8 cellular contexts compared by ENCODE assay signal in genomic region chr1:227563319-227564201, GRCh38. TPM values are rescaled to one million over a fixed set of nuclear protein-coding genes. Genes with fewer than 3 reads are reported as not detected.
DNase-seq lines count a peak whose midpoint lies in the region; ATAC-seq and TF ChIP-seq lines count a peak whose summit lies in the region.

Gene ZNF678 (plus strand): TSS chr1:227563556. CDS start chr1:227650992, 87,436 bp downstream.

- H3K4me3 ChIP-seq in testis: peak within 1 kb of the TSS; percentile 71 to 76

- H3K4me1 Mint-ChIP-seq in activated naive CD8-positive, alpha-beta T cell (ENCODE audit: low read depth): peaks cover 37% of the 10 kb centered on the region
- H3K4me1 Mint-ChIP-seq in glutamatergic neuron (ENCODE audit: low read depth, unreplicated experiment): peaks cover 1% of the 10 kb centered on the region

- H3K9me3 ChIP-seq in testis: no peaks in the 10 kb centered on the region

- no peaks in the 10 kb centered on the region for H3K36me3 ChIP-seq in testis (ENCODE audit: low read depth, missing control alignments)

- H3K36me3 Mint-ChIP-seq in activated naive CD8-positive, alpha-beta T cell: peaks cover 7% of the 10 kb centered on the region
- H3K36me3 Mint-ChIP-seq in glutamatergic neuron (ENCODE audit: unreplicated experiment): peaks cover 7% of the 10 kb centered on the region

- peaks cover 6% of the 10 kb centered on the region for H3K4me1 ChIP-seq in testis

- no peak for TF ChIP-seq POLR2A in testis (IDR thresholded peaks at IDR 0.05)

- peaks cover 16% of the 10 kb centered on the region for H3K27me3 Mint-ChIP-seq in activated naive CD8-positive, alpha-beta T cell
- peaks cover 8% of the 10 kb centered on the region for H3K27me3 Mint-ChIP-seq in glutamatergic neuron (ENCODE audit: unreplicated experiment)

- peak; percentile 98 for DNase-seq in GM10266 (ENCODE audit: extremely low spot score)
- DNase-seq in NCI-H1092 treated with DMSO at 0.1 percent for 48 hours (lab: John Stamatoyannopoulos, UW): peak; percentile 98
- peak; percentile 93 for DNase-seq in glutamatergic neuron
- peak; percentile 83 for DNase-seq in omental fat pad (ENCODE audit: low spot score)
- DNase-seq in testis: peak; percentile 98

- ATAC-seq in HG02623 (IDR thresholded peaks at IDR 0.05; ENCODE audit: unreplicated experiment): peak; percentile 91
- peak; percentile 97 for ATAC-seq in SK-N-SH treated with all-trans-retinoic acid at 6 μM for 48 hours
- ATAC-seq in omental fat pad (ENCODE audit: low FRiP score): peak; percentile 94

- peak within 1 kb of the TSS; percentile 80 to 85 for H3K27ac ChIP-seq in testis

- intact Hi-C loops in testis (cut with DNase I; ENCODE audit: low total_unique reads): no loop called here

- H3K9me3 Mint-ChIP-seq in activated naive CD8-positive, alpha-beta T cell (ENCODE audit: low read depth): no peaks in the 10 kb centered on the region
- H3K9me3 Mint-ChIP-seq in glutamatergic neuron (ENCODE audit: unreplicated experiment): peaks cover 5% of the 10 kb centered on the region

- WGBS in testis, 2 donors: 0 to 2% methylated on average over 13 to 39 of the region's 39 CpGs

- H3K4me3 Mint-ChIP-seq in activated naive CD8-positive, alpha-beta T cell: peak within 1 kb of the TSS; percentile 96
- peak within 1 kb of the TSS; percentile 100 for H3K4me3 Mint-ChIP-seq in glutamatergic neuron (ENCODE audit: unreplicated experiment)

- TF ChIP-seq CTCF in GM10266 (IDR thresholded peaks at IDR 0.05; ENCODE audit: control insufficient read depth, insufficient read depth, low read depth, missing control alignments): no peak
- no peak for TF ChIP-seq CTCF in glutamatergic neuron (IDR thresholded peaks at IDR 0.05; ENCODE audit: partially characterized antibody, unreplicated experiment)
- TF ChIP-seq CTCF in omental fat pad (IDR thresholded peaks at IDR 0.05): no peak
- TF ChIP-seq CTCF in testis (IDR thresholded peaks at IDR 0.05): no peak

- no peaks in the 10 kb centered on the region for H3K27me3 ChIP-seq in testis

- peak within 1 kb of the TSS; percentile 92 for H3K27ac Mint-ChIP-seq in activated naive CD8-positive, alpha-beta T cell
- peak within 1 kb of the TSS; percentile 99 for H3K27ac Mint-ChIP-seq in glutamatergic neuron (ENCODE audit: unreplicated experiment)

TF ChIP-seq in SK-N-SH treated with all-trans-retinoic acid at 6 μM for 48 hours, 23 proteins besides CTCF, POLR2A, EP300 and RAD21:
- TF ChIP-seq TCF4 (CRISPR knock-in tag; IDR thresholded peaks at IDR 0.05; ENCODE audit: borderline replicate concordance): peak; percentile 27; the same call in 1 of the 2 replicates
- TF ChIP-seq POU6F1 (CRISPR knock-in tag; IDR thresholded peaks at IDR 0.05; ENCODE audit: borderline replicate concordance, low read depth): no peak
- no peak for TF ChIP-seq OSR1 (CRISPR knock-in tag; IDR thresholded peaks at IDR 0.05)
- TF ChIP-seq ZFP3 (CRISPR knock-in tag; IDR thresholded peaks at IDR 0.05): peak; percentile 35; the same call in 1 of the 2 replicates
- TF ChIP-seq GLIS3 (CRISPR knock-in tag; IDR thresholded peaks at IDR 0.05): no peak
- 0 out of 2 replicates have a peak, but pooled peaks have one; percentile 55 for TF ChIP-seq ZFP30 (CRISPR knock-in tag; IDR thresholded peaks at IDR 0.05)
- no peak for TF ChIP-seq ESRRG (CRISPR knock-in tag; IDR thresholded peaks at IDR 0.05)

RNA-seq across cellular contexts. Expression of gene ZNF678, which starts in this region (rescaled TPM):
- total RNA-seq in glutamatergic neuron (ENCODE audit: unreplicated experiment): 17.5 TPM
- 1 to 10 TPM; 4.9 to 9.9 (median 6.4) TPM for total RNA-seq in omental fat pad
- total RNA-seq in testis: 10 to 100 TPM; 12.8 to 18.6 TPM
- 3.2 TPM for polyA plus RNA-seq in testis (ENCODE audit: insufficient read depth, low read depth, low replicate concordance)

Comparison
In these comparisons a context has a peak if more than half of its experiments do, and no peak if none do; other contexts are left out.
1. Peak in every context shown above with its lines: DNase-seq, ATAC-seq, H3K4me3 ChIP-seq and H3K27ac ChIP-seq.